17 cellular contexts compared by ENCODE assay signal in genomic region chr19:21439372-21439771, GRCh38. TPM values are rescaled to one million over a fixed set of nuclear protein-coding genes. Genes with fewer than 3 reads are reported as not detected.
DNase-seq lines count a peak whose midpoint lies in the region; ATAC-seq and TF ChIP-seq lines count a peak whose summit lies in the region.
"Had no signal": no experiment of that assay in that cellular context is flagged by ENCODE, and none has a peak within 500 bp of the region (broad histone marks: within the 10 kb centered on the region; RNA-seq: fewer than 3 reads in every experiment).

No MANE protein-coding gene starts in this region.

- H3K36me3 ChIP-seq in breast epithelium = no peaks in the 10 kb centered on the region
- H3K36me3 ChIP-seq in left lung = no peaks in the 10 kb centered on the region
- H3K36me3 ChIP-seq in tibial artery = no peaks in the 10 kb centered on the region

- TF ChIP-seq POLR2A in NB4 (IDR thresholded peaks at IDR 0.05; ENCODE audit: extremely low read depth, insufficient read length) (no peak), breast epithelium (IDR thresholded peaks at IDR 0.05) (no peak)

- H3K27ac ChIP-seq in breast epithelium (peak overlapping the region; percentile 67 to 88), left lung (peak overlapping the region in 1 of 2 donors; percentile 41), tibial artery (peak overlapping the region; percentile 17 to 80)
- H3K27ac ChIP-seq: KMS-11 had no signal

- H3K4me1 ChIP-seq in breast epithelium = no peaks in the 10 kb centered on the region
- H3K4me1 ChIP-seq in left lung = no peaks in the 10 kb centered on the region
- H3K4me1 ChIP-seq in tibial artery = peaks cover 0 to 41% (median 9%) of the 10 kb centered on the region in 4 donors

- H3K27me3 ChIP-seq in breast epithelium (no peaks in the 10 kb centered on the region), left lung (no peaks in the 10 kb centered on the region), tibial artery (no peaks in the 10 kb centered on the region)

- H3K4me3 ChIP-seq in NB4 (ENCODE audit: low read depth, low read length) (no peak overlapping the region), breast epithelium (peak overlapping the region in 2 of 3 donors; percentile 34 to 53), left lung (no peak overlapping the region), tibial artery (peak overlapping the region; percentile 11 to 36)

- peak; percentile 20 for DNase-seq in NB4 (ENCODE audit: low read depth)
- DNase-seq in breast epithelium (ENCODE audit: low spot score in 2 of 2) = peak in 1 of 2 donors; percentile 67
- DNase-seq in left lung = no peak
- no peak for DNase-seq in tibial artery
- DNase-seq in occipital lobe (lab: John Stamatoyannopoulos, UW) = no peak
- DNase-seq: CD4-positive, CD25-positive, alpha-beta regulatory T cell; erythroblast; H9; NCI-H2029; NK-92 treated with Interleukin-12 subunit alpha and Interleukin-12 subunit beta, amount 100 ng/mL, for 24 hours; stimulated activated CD4-positive, alpha-beta T cell treated with anti-CD3 and anti-CD28 coated beads, Interleukin-1b, Interleukin-23, amount 100 ng/mL, for 48 hours; stimulated activated CD8-positive, alpha-beta memory T cell treated with anti-CD3 and anti-CD28 coated beads, Interleukin-4, amount 100 ng/mL, for 48 hours had no signal

- TF ChIP-seq CTCF in NB4 (IDR thresholded peaks at IDR 0.05; ENCODE audit: low read depth, low read length) (no peak), breast epithelium (IDR thresholded peaks at IDR 0.05) (no peak), left lung (IDR thresholded peaks at IDR 0.05) (no peak), tibial artery (IDR thresholded peaks at IDR 0.05) (no peak)

- ATAC-seq in left lung (peak; percentile 72), GM19328 (IDR thresholded peaks at IDR 0.05; ENCODE audit: unreplicated experiment) (no peak), GM18868 (IDR thresholded peaks at IDR 0.05; ENCODE audit: unreplicated experiment) (no peak)
- ATAC-seq: SK-N-SH treated with all-trans-retinoic acid at 6 μM for 48 hours, WTC11 had no signal

- no peaks in the 10 kb centered on the region for H3K9me3 ChIP-seq in breast epithelium
- H3K9me3 ChIP-seq in left lung = peaks cover 0 to 49% of the 10 kb centered on the region in 2 donors
- H3K9me3 ChIP-seq in tibial artery = no peaks in the 10 kb centered on the region

- intact Hi-C loops in breast epithelium (cut with DNase I; ENCODE audit: low total_unique reads) = no loop called here
- intact Hi-C loops in left lung (cut with DNase I) = no loop called here
- intact Hi-C loops in tibial artery (cut with DNase I; ENCODE audit: low total_unique reads) = no loop called here

RNA-seq across cellular contexts. Expression of gene ZNF493, which starts 42.4 kb away (rescaled TPM):
- total RNA-seq in breast epithelium (10 to 100 TPM; 23.0 to 72.2 (median 47.5) TPM), left lung (10 to 100 TPM; 18.7 to 28.0 TPM), occipital lobe (190 TPM)

Comparison
In these comparisons a context has a peak if more than half of its experiments do, and no peak if none do; other contexts are left out.
1. H3K4me3 ChIP-seq: peak in breast epithelium (2 of 3) and tibial artery (2 of 2); none in NB4 (single experiment) and left lung (0 of 2).